20 cellular contexts compared by ENCODE assay signal in the genomic region with DNA sequence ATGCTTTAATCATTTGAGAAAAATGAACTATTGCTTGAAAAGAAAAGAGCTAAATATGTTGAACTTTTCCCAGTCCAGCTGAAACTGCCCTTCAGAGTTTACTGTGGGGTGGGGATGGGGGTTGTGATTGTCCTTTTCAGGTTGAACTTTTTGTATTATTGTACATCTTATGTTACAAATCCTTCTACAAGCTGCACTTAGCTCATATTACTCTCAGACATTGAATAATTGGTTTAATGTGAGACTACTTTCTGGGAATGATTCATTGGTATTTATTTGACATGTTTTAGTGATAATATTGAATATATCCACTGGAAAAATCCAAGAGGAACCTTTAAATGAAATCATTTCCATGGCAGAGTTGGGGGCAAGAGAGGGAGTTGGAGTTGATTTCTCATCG.
DNase-seq lines count a peak whose midpoint lies in the region; ATAC-seq and TF ChIP-seq lines count a peak whose summit lies in the region.
"Had no signal": no experiment of that assay in that cellular context is flagged by ENCODE, and none has a peak within 500 bp of the region (broad histone marks: within the 10 kb centered on the region; RNA-seq: fewer than 3 reads in every experiment).

No MANE protein-coding gene starts in this region.

- DNase-seq in HEK293T (ENCODE audit: extremely low spot score) = no peak
- peak; percentile 55 for DNase-seq in adipocyte (ENCODE audit: low read depth)
- no peak for DNase-seq in gastrocnemius medialis
- DNase-seq in mammary epithelial cell = no peak
- DNase-seq in OCI-M1 (lab: John Stamatoyannopoulos, UW) = no peak
- DNase-seq: activated CD4-positive, CD25-positive, alpha-beta regulatory T cell treated with anti-CD3 and anti-CD28 coated beads, Interleukin-2, amount 50 U/mL, for 72 hours; activated CD8-positive, alpha-beta T cell treated with anti-CD3 and anti-CD28 coated beads, Interleukin-2, amount 10 ng/mL, durations not matched to agents 7 days and 5 days; activated gamma-delta T cell; CD8-positive, alpha-beta memory T cell; DMS53; kidney glomerular epithelial cell; naive thymus-derived CD8-positive, alpha-beta T cell; NCI-H1092; NCI-H2081; NCI-H82 had no signal

- in situ Hi-C loops in gastrocnemius medialis (cut with MboI; ENCODE audit: low sequenced_read_pairs in 4 of 4) = no loop called here
- in situ Hi-C loops in mammary epithelial cell (cut with MboI; ENCODE audit: low sequenced_read_pairs in 2 of 2) = no loop called here

- no peaks in the 10 kb centered on the region for H3K9me3 ChIP-seq in adipocyte (ENCODE audit: control insufficient read depth, low read length)
- H3K9me3 ChIP-seq in iPS-15b (ENCODE audit: control insufficient read depth, insufficient read depth, low read length) = no peaks in the 10 kb centered on the region
- no peaks in the 10 kb centered on the region for H3K9me3 ChIP-seq in skeletal muscle satellite cell (replicated peaks; ENCODE audit: low read length)
- no peaks in the 10 kb centered on the region for H3K9me3 ChIP-seq in gastrocnemius medialis
- no peaks in the 10 kb centered on the region for H3K9me3 ChIP-seq in mammary epithelial cell (replicated peaks; ENCODE audit: insufficient read depth, low read length)
- H3K9me3 ChIP-seq: ovary had no signal

- intact Hi-C loops in gastrocnemius medialis (cut with DNase I; ENCODE audit: low total_unique reads) = no loop called here
- intact Hi-C loops in mammary epithelial cell (cut with micrococcal nuclease) = no loop called here

- no peaks in the 10 kb centered on the region for H3K27me3 ChIP-seq in adipocyte (replicated peaks; ENCODE audit: control insufficient read depth, insufficient read depth, low read length)
- no peaks in the 10 kb centered on the region for H3K27me3 ChIP-seq in iPS-15b (ENCODE audit: control insufficient read depth, insufficient read depth, low read length)
- H3K27me3 ChIP-seq in skeletal muscle satellite cell (ENCODE audit: control insufficient read depth, insufficient read depth, low read length) = no peaks in the 10 kb centered on the region
- no peaks in the 10 kb centered on the region for H3K27me3 ChIP-seq in gastrocnemius medialis
- H3K27me3 ChIP-seq in mammary epithelial cell (ENCODE audit: insufficient read depth, low read length) = no peaks in the 10 kb centered on the region
- H3K27me3 ChIP-seq: ovary had no signal

- POLR2A ChIA-PET in HEK293T (lab: Yijun Ruan, JAX) = interaction anchor here (1.3 to 1.7 kb wide), 2 partner anchors 8 to 85 kb away, joined by 3 to 5 read pairs; a partner anchor contains a TSS

- H3K9ac ChIP-seq in adipocyte (ENCODE audit: low read length) (no peak overlapping the region), iPS-15b (ENCODE audit: low read depth, low read length) (no peak overlapping the region), skeletal muscle satellite cell (ENCODE audit: low read depth, low read length) (no peak overlapping the region), mammary epithelial cell (ENCODE audit: insufficient read depth, low read length) (no peak overlapping the region)

- H3K4me2 ChIP-seq in skeletal muscle satellite cell (ENCODE audit: low read length) (peak overlapping the region; percentile 34), mammary epithelial cell (ENCODE audit: insufficient read depth, low read depth, low read length) (no peak overlapping the region)

- H2AFZ ChIP-seq in mammary epithelial cell (ENCODE audit: low read depth, low read length) = no peak overlapping the region

- CTCF ChIA-PET in HEK293T (lab: Yijun Ruan, JAX) (interaction anchor here (0.8 kb wide), 1 partner anchor 24 kb away, joined by 3 read pairs; no protein-coding TSS in a partner anchor), mammary epithelial cell (lab: Charles Lee; ENCODE audit: low non-redundant PET) (no interaction called here)

- no TSS peak for BruUV-seq in mammary epithelial cell (replicated peaks; lab: Mats Ljungman, UMichigan)

- H3K4me3 ChIP-seq in adipocyte (ENCODE audit: low read length) (no peak overlapping the region), iPS-15b (ENCODE audit: low read depth, low read length) (peak overlapping the region; percentile 22), skeletal muscle satellite cell (ENCODE audit: low read length) (no peak overlapping the region), gastrocnemius medialis (no peak overlapping the region), mammary epithelial cell (replicated peaks in 1 of 3; ENCODE audit: insufficient read depth in 1 of 3, low read depth in 2 of 3, low read length in 3 of 3) (no peak overlapping the region)
- H3K4me3 ChIP-seq: lung, ovary had no signal

- H3K4me1 ChIP-seq in adipocyte (ENCODE audit: control insufficient read depth, insufficient read depth, low read length) (peaks cover 14% of the 10 kb centered on the region), iPS-15b (ENCODE audit: control insufficient read depth, insufficient read depth, low read length) (peaks cover 8% of the 10 kb centered on the region), skeletal muscle satellite cell (ENCODE audit: control insufficient read depth, insufficient read depth, low read length) (peaks cover 13% of the 10 kb centered on the region), gastrocnemius medialis (peaks cover 0 to 2% of the 10 kb centered on the region in 2 donors), mammary epithelial cell (ENCODE audit: insufficient read depth, low read length) (no peaks in the 10 kb centered on the region)

- TF ChIP-seq POLR2A in gastrocnemius medialis (IDR thresholded peaks at IDR 0.05) = no peak

- no peaks in the 10 kb centered on the region for H3K79me2 ChIP-seq in mammary epithelial cell (ENCODE audit: insufficient read depth, low read length)

- 0% methylated on average over 1 of the region's 1 CpG for WGBS in mammary epithelial cell (ENCODE audit: low coverage, missing lambda C conversion rate)

- H3K27ac ChIP-seq in gastrocnemius medialis (no peak overlapping the region), mammary epithelial cell (ENCODE audit: insufficient read depth, low read depth, low read length) (no peak overlapping the region)
- H3K27ac ChIP-seq: ovary had no signal

- H3K36me3 ChIP-seq in adipocyte (ENCODE audit: control insufficient read depth, insufficient read depth, low read length, severe bottlenecking) (peaks cover 14% of the 10 kb centered on the region), iPS-15b (ENCODE audit: control insufficient read depth, insufficient read depth, low read length) (no peaks in the 10 kb centered on the region), skeletal muscle satellite cell (ENCODE audit: insufficient read depth, low read length) (peaks cover 24% of the 10 kb centered on the region), gastrocnemius medialis (peaks cover 0 to 5% of the 10 kb centered on the region in 2 donors), mammary epithelial cell (ENCODE audit: insufficient read depth, low read length) (peaks cover 8% of the 10 kb centered on the region)
- H3K36me3 ChIP-seq: ovary had no signal

- ATAC-seq in gastrocnemius medialis = no peak
- ATAC-seq: activated CD8-positive, alpha-beta T cell treated with anti-CD3 and anti-CD28 coated beads, Interleukin-2, amount 10 ng/mL, durations not matched to agents 7 days and 5 days; HCT116; naive thymus-derived CD8-positive, alpha-beta T cell had no signal

- H4K20me1 ChIP-seq in mammary epithelial cell (ENCODE audit: insufficient read depth, low read length) = no peaks in the 10 kb centered on the region

- dilution Hi-C loops in mammary epithelial cell (cut with HindIII; ENCODE audit: low sequenced_read_pairs) = no loop called here

- TF ChIP-seq CTCF in gastrocnemius medialis (IDR thresholded peaks at IDR 0.05 in 4 of 5, conservative IDR thresholded peaks at IDR 0.05 in 1 of 5) (no peak), mammary epithelial cell (conservative IDR thresholded peaks at IDR 0.05 in 1 of 2, IDR thresholded peaks at IDR 0.05 in 1 of 2; ENCODE audit: extremely low read depth in 1 of 2, insufficient read depth in 1 of 2, low read depth in 1 of 2, low read length in 2 of 2) (no peak)

TF ChIP-seq in HEK293T, 16 proteins besides CTCF, POLR2A, EP300 and RAD21:
- TF ChIP-seq, protein P1, sequence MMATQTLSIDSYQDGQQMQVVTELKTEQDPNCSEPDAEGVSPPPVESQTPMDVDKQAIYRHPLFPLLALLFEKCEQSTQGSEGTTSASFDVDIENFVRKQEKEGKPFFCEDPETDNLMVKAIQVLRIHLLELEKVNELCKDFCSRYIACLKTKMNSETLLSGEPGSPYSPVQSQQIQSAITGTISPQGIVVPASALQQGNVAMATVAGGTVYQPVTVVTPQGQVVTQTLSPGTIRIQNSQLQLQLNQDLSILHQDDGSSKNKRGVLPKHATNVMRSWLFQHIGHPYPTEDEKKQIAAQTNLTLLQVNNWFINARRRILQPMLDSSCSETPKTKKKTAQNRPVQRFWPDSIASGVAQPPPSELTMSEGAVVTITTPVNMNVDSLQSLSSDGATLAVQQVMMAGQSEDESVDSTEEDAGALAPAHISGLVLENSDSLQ (IDR thresholded peaks at IDR 0.05) = peak; percentile 74
- no peak for TF ChIP-seq TARDBP (IDR thresholded peaks at IDR 0.05)
- no peak for TF ChIP-seq FOXM1 (IDR thresholded peaks at IDR 0.05; ENCODE audit: borderline replicate concordance)
